9 cellular contexts compared by ENCODE assay signal in genomic region chr1:230917284-230918135, GRCh38. TPM values are rescaled to one million over a fixed set of nuclear protein-coding genes. Genes with fewer than 3 reads are reported as not detected.
DNase-seq lines count a peak whose midpoint lies in the region; FAIRE-seq and TF ChIP-seq lines count a peak whose summit lies in the region.
"Had no signal": no experiment of that assay in that cellular context is flagged by ENCODE, and none has a peak within 500 bp of the region (broad histone marks: within the 10 kb centered on the region; RNA-seq: fewer than 3 reads in every experiment).

No MANE protein-coding gene starts in this region.

- no peaks in the 10 kb centered on the region for H3K9me3 ChIP-seq in neutrophil
- H3K9me3 ChIP-seq: BLaER1 treated with 17β-estradiol and CSF1 and Interleukin-3, amounts not matched to agents 10 nM and 100 nM had no signal

- H3K27ac Mint-ChIP-seq in activated T-helper 1 cell treated with anti-CD3 and anti-CD28 coated beads, Interleukin-12 subunit alpha, Interleukin-12 subunit beta, Interleukin-2, Interleukin-4 antibody, amounts not matched to agents 30 ng/mL and 10 ng/mL and 1 ng/mL, durations not matched to agents 14 hours and 24 hours and 36 hours: no peak overlapping the region

- FAIRE-seq in RCC 7860 (lab: Jason Lieb, UNC): no peak

- H3K27me3 Mint-ChIP-seq in activated T-helper 1 cell treated with anti-CD3 and anti-CD28 coated beads, Interleukin-12 subunit alpha, Interleukin-12 subunit beta, Interleukin-2, Interleukin-4 antibody, amounts not matched to agents 30 ng/mL and 10 ng/mL and 1 ng/mL, durations not matched to agents 14 hours and 24 hours and 36 hours (ENCODE audit: insufficient read depth): no peaks in the 10 kb centered on the region

- no peak overlapping the region for H3K4me3 ChIP-seq in fibroblast of the aortic adventitia (ENCODE audit: low read depth, low read length)
- no peak overlapping the region for H3K4me3 ChIP-seq in neutrophil (ENCODE audit: low read depth in 1 of 2, low read length in 1 of 2)
- H3K4me3 ChIP-seq: BLaER1 treated with 17β-estradiol and CSF1 and Interleukin-3, amounts not matched to agents 10 nM and 100 nM had no signal

- intact Hi-C loops in activated T-helper 1 cell treated with anti-CD3 and anti-CD28 coated beads, Interleukin-12 subunit alpha, Interleukin-12 subunit beta, Interleukin-2, Interleukin-4 antibody, amounts not matched to agents 30 ng/mL and 10 ng/mL and 1 ng/mL, durations not matched to agents 14 hours and 24 hours and 36 hours (cut with micrococcal nuclease): loop anchor here (1.0 to 5.0 kb wide), 6 partner anchors 62 to 685 kb away; partner anchors contain the start of genes ARV1, COG2 and FAM89A

- peak; percentile 79 for DNase-seq in NCI-H1436 (lab: John Stamatoyannopoulos, UW)
- no peak for DNase-seq in NCI-H1436 treated with DMSO at 0.1 percent for 48 hours (lab: John Stamatoyannopoulos, UW)
- DNase-seq in HuH-7.5 (ENCODE audit: low spot score): peak; percentile 60
- peak; percentile 28 for DNase-seq in RCC 7860 (ENCODE audit: low spot score)
- peak; percentile 44 for DNase-seq in activated T-helper 1 cell treated with anti-CD3 and anti-CD28 coated beads, Interleukin-12 subunit alpha, Interleukin-12 subunit beta, Interleukin-2, Interleukin-4 antibody, amounts not matched to agents 30 ng/mL and 10 ng/mL and 1 ng/mL, durations not matched to agents 14 hours and 24 hours and 36 hours (ENCODE audit: low spot score)
- peak; percentile 77 for DNase-seq in fibroblast of the aortic adventitia (ENCODE audit: low read depth)
- peak; percentile 91 for DNase-seq in superior temporal gyrus (ENCODE audit: extremely low spot score)

- H3K27me3 ChIP-seq in neutrophil: no peaks in the 10 kb centered on the region
- H3K27me3 ChIP-seq: BLaER1 treated with 17β-estradiol and CSF1 and Interleukin-3, amounts not matched to agents 10 nM and 100 nM had no signal

- TF ChIP-seq CTCF in fibroblast of the aortic adventitia (IDR thresholded peaks at IDR 0.05; ENCODE audit: insufficient read depth, low read length) (peak; percentile 81), neutrophil (IDR thresholded peaks at IDR 0.05) (peak; percentile 71)

- H3K4me1 Mint-ChIP-seq in activated T-helper 1 cell treated with anti-CD3 and anti-CD28 coated beads, Interleukin-12 subunit alpha, Interleukin-12 subunit beta, Interleukin-2, Interleukin-4 antibody, amounts not matched to agents 30 ng/mL and 10 ng/mL and 1 ng/mL, durations not matched to agents 14 hours and 24 hours and 36 hours (ENCODE audit: low read depth): no peaks in the 10 kb centered on the region

- peaks cover 94% of the 10 kb centered on the region for H3K36me3 ChIP-seq in neutrophil

- peaks cover 32% of the 10 kb centered on the region for H3K36me3 Mint-ChIP-seq in activated T-helper 1 cell treated with anti-CD3 and anti-CD28 coated beads, Interleukin-12 subunit alpha, Interleukin-12 subunit beta, Interleukin-2, Interleukin-4 antibody, amounts not matched to agents 30 ng/mL and 10 ng/mL and 1 ng/mL, durations not matched to agents 14 hours and 24 hours and 36 hours (ENCODE audit: low read depth)

- H3K4me1 ChIP-seq in neutrophil (ENCODE audit: control insufficient read depth in 1 of 2, insufficient read depth in 1 of 2, low read depth in 1 of 2, low read length in 1 of 2): no peaks in the 10 kb centered on the region

- no peak overlapping the region for H3K4me3 Mint-ChIP-seq in activated T-helper 1 cell treated with anti-CD3 and anti-CD28 coated beads, Interleukin-12 subunit alpha, Interleukin-12 subunit beta, Interleukin-2, Interleukin-4 antibody, amounts not matched to agents 30 ng/mL and 10 ng/mL and 1 ng/mL, durations not matched to agents 14 hours and 24 hours and 36 hours

- H3K9me3 Mint-ChIP-seq in activated T-helper 1 cell treated with anti-CD3 and anti-CD28 coated beads, Interleukin-12 subunit alpha, Interleukin-12 subunit beta, Interleukin-2, Interleukin-4 antibody, amounts not matched to agents 30 ng/mL and 10 ng/mL and 1 ng/mL, durations not matched to agents 14 hours and 24 hours and 36 hours: no peaks in the 10 kb centered on the region

- H3K27ac ChIP-seq in neutrophil: no peak overlapping the region
- H3K27ac ChIP-seq: BLaER1 treated with 17β-estradiol and CSF1 and Interleukin-3, amounts not matched to agents 10 nM and 100 nM had no signal

RNA-seq across cellular contexts. Expression of gene C1orf198, which starts 49.2 kb away (rescaled TPM):
- 14.1 and 14.6 TPM in 2 replicates for total RNA-seq in activated T-helper 1 cell treated with anti-CD3 and anti-CD28 coated beads, Interleukin-12 subunit alpha, Interleukin-12 subunit beta, Interleukin-2, Interleukin-4 antibody, amounts not matched to agents 30 ng/mL and 10 ng/mL and 1 ng/mL, durations not matched to agents 14 hours and 24 hours and 36 hours
- 75.6 and 98.9 TPM in 2 replicates for total RNA-seq in fibroblast of the aortic adventitia (ENCODE audit: low replicate concordance)
